In genomic region chr2:162318280-162319222, GRCh38 we compare ENCODE assay signal across 8 cellular contexts. TPM values are rescaled to one million over a fixed set of nuclear protein-coding genes. Genes with fewer than 3 reads are reported as not detected.
DNase-seq lines count a peak whose midpoint lies in the region; ATAC-seq and TF ChIP-seq lines count a peak whose summit lies in the region.

Gene IFIH1 (minus strand): TSS chr2:162318684. CDS start chr2:162318307, 377 bp downstream.

- H2BK120ac ChIP-seq in IMR-90 (ENCODE audit: low read depth, low read length) = peak within 1 kb of the TSS; percentile 91

- H3K4me3 Mint-ChIP-seq in neural crest cell = peak within 1 kb of the TSS; percentile 86

- H2AK9ac ChIP-seq in IMR-90 (replicated peaks; ENCODE audit: low read depth, low read length, poor library complexity) = peak within 1 kb of the TSS; percentile 86

- H3K4me3 ChIP-seq in IMR-90 (ENCODE audit: insufficient read depth, low read depth, low read length) = peak within 1 kb of the TSS; percentile 70
- peak within 1 kb of the TSS; percentile 72 for H3K4me3 ChIP-seq in fibroblast of villous mesenchyme (ENCODE audit: low read depth, low read length)
- H3K4me3 ChIP-seq in stomach smooth muscle (ENCODE audit: low read length in 2 of 2) = peak within 1 kb of the TSS; percentile 75 to 90

- peak within 1 kb of the TSS; percentile 50 for H3K4ac ChIP-seq in IMR-90 (ENCODE audit: low read depth, low read length)

- H3K27me3 ChIP-seq in IMR-90 (ENCODE audit: control insufficient read depth, insufficient read depth, low read length) (no peaks in the 10 kb centered on the region), stomach smooth muscle (ENCODE audit: control insufficient read depth in 1 of 2, insufficient read depth in 2 of 2, low read length in 2 of 2) (no peaks in the 10 kb centered on the region)

- TF ChIP-seq POLR2A in IMR-90 (IDR thresholded peaks at IDR 0.05; ENCODE audit: low read depth, low read length) = no peak

- H3K18ac ChIP-seq in IMR-90 (ENCODE audit: low read depth, low read length) = peak within 1 kb of the TSS; percentile 31

- peaks cover 6% of the 10 kb centered on the region for H3K4me1 Mint-ChIP-seq in neural crest cell

- peak within 1 kb of the TSS; percentile 79; the same call in 1 of the 2 replicates for H2BK20ac ChIP-seq in IMR-90 (ENCODE audit: low read depth, low read length)

- peak within 1 kb of the TSS; percentile 83 for H3K9ac ChIP-seq in IMR-90 (ENCODE audit: low read depth, low read length)
- H3K9ac ChIP-seq in stomach smooth muscle (ENCODE audit: low read length in 2 of 2) = peak within 1 kb of the TSS; percentile 65 to 80

- POLR2A ChIA-PET in IMR-90 (lab: Charles Lee; ENCODE audit: unreplicated experiment) = no interaction called here

- peak within 1 kb of the TSS; percentile 99 for H2AFZ ChIP-seq in IMR-90 (replicated peaks; ENCODE audit: low read length, poor library complexity)

- intact Hi-C loops in IMR-90 (cut with micrococcal nuclease) = no loop called here

- no peaks in the 10 kb centered on the region for H3K9me3 ChIP-seq in IMR-90 (ENCODE audit: control insufficient read depth, insufficient read depth, low read length)
- H3K9me3 ChIP-seq in stomach smooth muscle (ENCODE audit: control insufficient read depth in 2 of 2, low read length in 2 of 2) = no peaks in the 10 kb centered on the region

- peak within 1 kb of the TSS; percentile 76 to 89 for H4K8ac ChIP-seq in IMR-90 (ENCODE audit: low read depth in 2 of 2, low read length in 2 of 2)

- peak; percentile 43 for TF ChIP-seq CTCF in IMR-90 (conservative IDR thresholded peaks at IDR 0.05; ENCODE audit: low read depth, low read length)
- TF ChIP-seq CTCF in fibroblast of villous mesenchyme (IDR thresholded peaks at IDR 0.05; ENCODE audit: insufficient read depth, low read depth, low read length) = peak; percentile 48
- no peak for TF ChIP-seq CTCF in neural crest cell (conservative IDR thresholded peaks at IDR 0.05)

- peak within 1 kb of the TSS; percentile 10; the same call in 1 of the 2 replicates for H3K27ac ChIP-seq in IMR-90 (ENCODE audit: insufficient read depth, low read length)
- H3K27ac ChIP-seq in stomach smooth muscle (ENCODE audit: low read length) = peak within 1 kb of the TSS; percentile 69

- H3K27ac Mint-ChIP-seq in neural crest cell (ENCODE audit: unreplicated experiment) = peak within 1 kb of the TSS; percentile 81

- no peaks in the 10 kb centered on the region for H4K20me1 ChIP-seq in IMR-90 (ENCODE audit: insufficient read depth, low read length)

- BruUV-seq in IMR-90 (replicated peaks; lab: Mats Ljungman, UMichigan) = no TSS peak

- no peaks in the 10 kb centered on the region for H3K36me3 Mint-ChIP-seq in neural crest cell (ENCODE audit: low read depth)

- peak within 1 kb of the TSS; percentile 21 for H2BK5ac ChIP-seq in IMR-90 (ENCODE audit: low read depth, low read length, poor library complexity, severe bottlenecking)

- peak within 1 kb of the TSS; percentile 41 for H3K23ac ChIP-seq in IMR-90 (ENCODE audit: low read depth, low read length)

- in situ Hi-C loops in IMR-90 (cut with MboI; ENCODE audit: low sequenced_read_pairs) = loop anchor here (25.0 kb wide), 1 partner anchor 331 kb away; no protein-coding TSS in a partner anchor

- H3K56ac ChIP-seq in IMR-90 (ENCODE audit: extremely low read depth, insufficient read depth, low read length) = peak within 1 kb of the TSS; percentile 82

- H3K9me3 Mint-ChIP-seq in neural crest cell = peaks cover 3% of the 10 kb centered on the region

- H4K5ac ChIP-seq in IMR-90 (ENCODE audit: low read depth, low read length) = peak within 1 kb of the TSS; percentile 66

- no peaks in the 10 kb centered on the region for H3K9me1 ChIP-seq in IMR-90 (ENCODE audit: insufficient read depth, low read length)

- peak within 1 kb of the TSS; percentile 84 for H4K91ac ChIP-seq in IMR-90 (ENCODE audit: insufficient read depth, low read depth, low read length)

- H3K14ac ChIP-seq in IMR-90 (replicated peaks; ENCODE audit: low read depth, low read length) = peak within 1 kb of the TSS; percentile 89

- no peak within 1 kb of the TSS for H2AK5ac ChIP-seq in IMR-90 (ENCODE audit: low read depth, low read length)

- peak within 1 kb of the TSS; percentile 66; the same call in 1 of the 3 replicates for H2BK15ac ChIP-seq in IMR-90 (ENCODE audit: low read depth, low read length)

- H3K79me1 ChIP-seq in IMR-90 (ENCODE audit: low read depth in 1 of 2, low read length in 2 of 2) = no peaks in the 10 kb centered on the region

- peaks cover 42% of the 10 kb centered on the region for H3K27me3 Mint-ChIP-seq in neural crest cell (ENCODE audit: low read depth)

- peak; percentile 88 for DNase-seq in DMS79 treated with DMSO at 0.1 percent for 48 hours (lab: John Stamatoyannopoulos, UW)
- peak; percentile 89 for DNase-seq in IMR-90
- DNase-seq in SIG-M5 treated with dmso at 0.1 percent for 504 hours (lab: John Stamatoyannopoulos, UW; ENCODE audit: unreplicated experiment) = peak; percentile 92
- DNase-seq in activated gamma-delta T cell (lab: John Stamatoyannopoulos, UW) = peak; percentile 22
- peak; percentile 95 for DNase-seq in fibroblast of villous mesenchyme (ENCODE audit: low read depth)
- DNase-seq in neural crest cell (ENCODE audit: low read depth, low spot score) = peak; percentile 34

- TF ChIP-seq RAD21 in IMR-90 (IDR thresholded peaks at IDR 0.05; ENCODE audit: low read length) = no peak

- H3K4me1 ChIP-seq in IMR-90 (ENCODE audit: control insufficient read depth, insufficient read depth, low read length) (no peaks in the 10 kb centered on the region), stomach smooth muscle (ENCODE audit: control insufficient read depth, insufficient read depth, low read length) (peaks cover 5% of the 10 kb centered on the region)

- ATAC-seq in GM21529 (IDR thresholded peaks at IDR 0.05; ENCODE audit: unreplicated experiment) = peak; percentile 79
- ATAC-seq in IMR-90 (ENCODE audit: low read depth) = peak; percentile 97

- CTCF ChIA-PET in IMR-90 (lab: Yijun Ruan, JAX) = interaction anchor here (0.7 to 1.0 kb wide), 2 partner anchors 16 to 343 kb away, joined by 3 to 5 read pairs; no protein-coding TSS in a partner anchor

- WGBS in IMR-90 (ENCODE audit: extremely low coverage in 2 of 2, insufficient read length in 1 of 2), 2 experiments = 4% methylated on average over 19 of the region's 47 CpGs; no CpG with 5 or more reads in 1 of the 2 experiments

- H3K4me2 ChIP-seq in IMR-90 (ENCODE audit: low read depth, low read length) = peak within 1 kb of the TSS; percentile 96

- no peaks in the 10 kb centered on the region for H3K36me3 ChIP-seq in IMR-90 (ENCODE audit: control insufficient read depth, insufficient read depth, low read length)
- no peaks in the 10 kb centered on the region for H3K36me3 ChIP-seq in stomach smooth muscle (ENCODE audit: control insufficient read depth in 2 of 2, insufficient read depth in 2 of 2, low read length in 2 of 2)

- dilution Hi-C loops in IMR-90 (cut with HindIII; ENCODE audit: low sequenced_read_pairs, unreplicated experiment) = no loop called here

TF ChIP-seq in IMR-90, 13 proteins besides CTCF, POLR2A, EP300 and RAD21:
- TF ChIP-seq MAZ (IDR thresholded peaks at IDR 0.05; ENCODE audit: borderline replicate concordance, low read depth, low read length) = peak; percentile 56; the same call in 1 of the 2 replicates
- no peak for TF ChIP-seq CEBPB (IDR thresholded peaks at IDR 0.05; ENCODE audit: low read depth, low read length)
- TF ChIP-seq RFX5 (IDR thresholded peaks at IDR 0.05; ENCODE audit: low read depth, low read length) = no peak
- TF ChIP-seq MXI1 (IDR thresholded peaks at IDR 0.05; ENCODE audit: borderline replicate concordance, low read depth, low read length) = 0 out of 2 replicates have a peak, but pooled peaks have one; percentile 10
- TF ChIP-seq FOS (IDR thresholded peaks at IDR 0.05; ENCODE audit: low read depth, low read length) = no peak

RNA-seq across cellular contexts. Expression of gene IFIH1, which starts in this region (rescaled TPM):
- total RNA-seq in IMR-90 (2012; rRNA removed) (1.4 and 2.2 TPM in 2 replicates), fibroblast of villous mesenchyme (3.9 and 7.8 TPM in 2 replicates), neural crest cell (0.23 and 0.27 TPM in 2 replicates)
- polyA plus RNA-seq in IMR-90 (2012; rRNA removed) = 0.76 and 1.3 TPM in 2 replicates
- 0.27 and 0.88 TPM in 2 replicates for polyA plus RNA-seq in IMR-90 (2012; cell fraction: cytosol; rRNA removed)
- polyA plus RNA-seq in IMR-90 (2012; cell fraction: nucleus; rRNA removed; ENCODE audit: low replicate concordance) = 0.55 and 0.79 TPM in 2 replicates

Comparison
In these comparisons a context has a peak if more than half of its experiments do, and no peak if none do; other contexts are left out.
1. Peak in every context shown above with its lines: DNase-seq, ATAC-seq, H3K4me3 ChIP-seq and H3K27ac ChIP-seq.
2. Peak in DNase-seq in neural crest cell; RNA of the gene not detected or under 1 TPM.
3. DNase-seq: peak in every context shown above with its lines; median percentile 95 in fibroblast of villous mesenchyme; 92 in SIG-M5 treated with dmso at 0.1 percent for 504 hours; 89 in IMR-90; 88 in DMS79 treated with DMSO at 0.1 percent for 48 hours; 34 in neural crest cell; 22 in activated gamma-delta T cell.